In genomic region chr3:43894176-43895049, GRCh38 we compare ENCODE assay signal across 8 cellular contexts.
A peak's percentile ranks its signal among the peaks of the same experiment; 100 is the strongest.
DNase-seq lines count a peak whose midpoint lies in the region; ATAC-seq and TF ChIP-seq lines count a peak whose summit lies in the region.

No MANE protein-coding gene starts in this region.

- intact Hi-C loops in activated CD8-positive, alpha-beta T cell treated with anti-CD3 and anti-CD28 coated beads for 36 hours (cut with micrococcal nuclease) = no loop called here
- intact Hi-C loops in mucosa of descending colon (cut with DNase I, micrococcal nuclease) = no loop called here

- H3K9me3 ChIP-seq in mucosa of descending colon = no peaks in the 10 kb centered on the region

- POLR2A ChIA-PET in activated CD8-positive, alpha-beta T cell treated with anti-CD3 and anti-CD28 coated beads for 36 hours (lab: Charles Lee) = no interaction called here

- H3K27me3 Mint-ChIP-seq in activated CD8-positive, alpha-beta T cell treated with anti-CD3 and anti-CD28 coated beads for 36 hours = peaks cover 55% of the 10 kb centered on the region
- peaks cover 17% of the 10 kb centered on the region for H3K27me3 Mint-ChIP-seq in stimulated activated memory B cell treated with anti-CD40 and anti-IgM and Interleukin-4, amounts not matched to agents 10 μg/mL and 1 μg/mL and 100 μg/mL, for 72 hours

- H3K4me1 Mint-ChIP-seq in activated CD8-positive, alpha-beta T cell treated with anti-CD3 and anti-CD28 coated beads for 36 hours (ENCODE audit: low read depth) = peaks cover 11% of the 10 kb centered on the region
- H3K4me1 Mint-ChIP-seq in stimulated activated memory B cell treated with anti-CD40 and anti-IgM and Interleukin-4, amounts not matched to agents 10 μg/mL and 1 μg/mL and 100 μg/mL, for 72 hours = peaks cover 30% of the 10 kb centered on the region

- ATAC-seq in HG03521 (IDR thresholded peaks at IDR 0.05; ENCODE audit: unreplicated experiment) (peak; percentile 41), esophagus mucosa (peak; percentile 78), mucosa of descending colon (peak; percentile 88), HG02588 (IDR thresholded peaks at IDR 0.05; ENCODE audit: unreplicated experiment) (no peak)
- ATAC-seq in activated CD8-positive, alpha-beta T cell treated with anti-CD3 and anti-CD28 coated beads for 36 hours = peak; percentile 86
- ATAC-seq in stimulated activated memory B cell treated with anti-CD40 and anti-IgM and Interleukin-4, amounts not matched to agents 10 μg/mL and 1 μg/mL and 100 μg/mL, for 72 hours = peak; percentile 82

- H3K36me3 Mint-ChIP-seq in activated CD8-positive, alpha-beta T cell treated with anti-CD3 and anti-CD28 coated beads for 36 hours (ENCODE audit: low read depth) = no peaks in the 10 kb centered on the region
- no peaks in the 10 kb centered on the region for H3K36me3 Mint-ChIP-seq in stimulated activated memory B cell treated with anti-CD40 and anti-IgM and Interleukin-4, amounts not matched to agents 10 μg/mL and 1 μg/mL and 100 μg/mL, for 72 hours

- H3K4me3 ChIP-seq in mucosa of descending colon = no peak overlapping the region

- CTCF ChIA-PET in activated CD8-positive, alpha-beta T cell treated with anti-CD3 and anti-CD28 coated beads for 36 hours (lab: Charles Lee) = no interaction called here

- no peaks in the 10 kb centered on the region for H3K36me3 ChIP-seq in mucosa of descending colon (ENCODE audit: low read depth)

- peak overlapping the region; percentile 46 for H3K27ac Mint-ChIP-seq in activated CD8-positive, alpha-beta T cell treated with anti-CD3 and anti-CD28 coated beads for 36 hours
- H3K27ac Mint-ChIP-seq in stimulated activated memory B cell treated with anti-CD40 and anti-IgM and Interleukin-4, amounts not matched to agents 10 μg/mL and 1 μg/mL and 100 μg/mL, for 72 hours = peak overlapping the region; percentile 84

- no peak for TF ChIP-seq CTCF in activated CD8-positive, alpha-beta T cell treated with anti-CD3 and anti-CD28 coated beads for 36 hours (IDR thresholded peaks at IDR 0.05)
- no peak for TF ChIP-seq CTCF in mucosa of descending colon (IDR thresholded peaks at IDR 0.05)

- peaks cover 4% of the 10 kb centered on the region for H3K4me1 ChIP-seq in mucosa of descending colon (ENCODE audit: low read depth)

- peak overlapping the region; percentile 70 for H3K4me3 Mint-ChIP-seq in activated CD8-positive, alpha-beta T cell treated with anti-CD3 and anti-CD28 coated beads for 36 hours
- peak overlapping the region; percentile 86 for H3K4me3 Mint-ChIP-seq in stimulated activated memory B cell treated with anti-CD40 and anti-IgM and Interleukin-4, amounts not matched to agents 10 μg/mL and 1 μg/mL and 100 μg/mL, for 72 hours

- DNase-seq in ELF-1 (ENCODE audit: low read depth, low spot score) = peak; percentile 89
- DNase-seq in activated CD8-positive, alpha-beta T cell treated with anti-CD3 and anti-CD28 coated beads for 36 hours = peak; percentile 66
- peak; percentile 40 to 57 (median 55) for DNase-seq in mucosa of descending colon
- DNase-seq in NCI-H1048 (lab: John Stamatoyannopoulos, UW) = no peak

- H3K9me3 Mint-ChIP-seq in activated CD8-positive, alpha-beta T cell treated with anti-CD3 and anti-CD28 coated beads for 36 hours = no peaks in the 10 kb centered on the region
- no peaks in the 10 kb centered on the region for H3K9me3 Mint-ChIP-seq in stimulated activated memory B cell treated with anti-CD40 and anti-IgM and Interleukin-4, amounts not matched to agents 10 μg/mL and 1 μg/mL and 100 μg/mL, for 72 hours
